8 cellular contexts compared by ENCODE assay signal in genomic region chr3:186772886-186773417, GRCh38. TPM values are rescaled to one million over a fixed set of nuclear protein-coding genes. Genes with fewer than 3 reads are reported as not detected.
A peak's percentile ranks its signal among the peaks of the same experiment; 100 is the strongest.
DNase-seq lines count a peak whose midpoint lies in the region; ATAC-seq and TF ChIP-seq lines count a peak whose summit lies in the region.

No MANE protein-coding gene starts in this region.

- intact Hi-C loops in left lung (cut with DNase I) (no loop called here), A673 (cut with micrococcal nuclease; ENCODE audit: unreplicated experiment) (no loop called here)

- H3K27me3 ChIP-seq in brain microvascular endothelial cell (replicated peaks) (no peaks in the 10 kb centered on the region), left lung (peaks cover 5 to 17% of the 10 kb centered on the region in 2 donors), A673 (replicated peaks; ENCODE audit: insufficient read depth, low read depth, low read length, poor library complexity) (no peaks in the 10 kb centered on the region)

- no peaks in the 10 kb centered on the region for H3K36me3 ChIP-seq in brain microvascular endothelial cell (replicated peaks)
- H3K36me3 ChIP-seq in left lung: no peaks in the 10 kb centered on the region
- H3K36me3 ChIP-seq in A673 (ENCODE audit: insufficient read depth, low read length, poor library complexity, severe bottlenecking): no peaks in the 10 kb centered on the region

- peaks cover 0 to 16% of the 10 kb centered on the region in 2 donors for H3K4me1 ChIP-seq in left lung
- H3K4me1 ChIP-seq in A673 (ENCODE audit: insufficient read depth, low read length, poor library complexity, severe bottlenecking): no peaks in the 10 kb centered on the region

- H3K27ac ChIP-seq in brain microvascular endothelial cell (no peak overlapping the region), left lung (peak overlapping the region in 1 of 2 donors; percentile 71), A673 (ENCODE audit: low read depth, low read length, poor library complexity, severe bottlenecking) (no peak overlapping the region)

- CTCF ChIA-PET in A673 (lab: Charles Lee): interaction anchor here (0.6 kb wide), 1 partner anchor 184 kb away, joined by 3 read pairs; no protein-coding TSS in a partner anchor

- in situ Hi-C loops in brain microvascular endothelial cell (cut with HindIII; ENCODE audit: low pct_ligation_motif_present, low sequenced_read_pairs): no loop called here

- BruUV-seq in A673 (replicated peaks; lab: Mats Ljungman, UMichigan): no TSS peak

- H3K4me3 ChIP-seq in brain microvascular endothelial cell (ENCODE audit: low read depth, low read length) (peak overlapping the region; percentile 50), left lung (peak overlapping the region; percentile 46 to 51), A673 (ENCODE audit: low read depth, low read length, poor library complexity, severe bottlenecking) (no peak overlapping the region)

- H3K9me3 ChIP-seq in left lung: no peaks in the 10 kb centered on the region
- H3K9me3 ChIP-seq in A673 (ENCODE audit: low read depth, low read length, poor library complexity, severe bottlenecking): no peaks in the 10 kb centered on the region

- ATAC-seq in HG03066 (IDR thresholded peaks at IDR 0.05; ENCODE audit: low read depth, unreplicated experiment): peak; percentile 94
- peak; percentile 91 for ATAC-seq in left lung

- TF ChIP-seq CTCF in brain microvascular endothelial cell (IDR thresholded peaks at IDR 0.05; ENCODE audit: low read depth, low read length, missing control alignments) (no peak), left lung (IDR thresholded peaks at IDR 0.05) (no peak), A673 (conservative IDR thresholded peaks at IDR 0.05; ENCODE audit: low read depth, low read length) (no peak)

- DNase-seq in NK-92 treated with Interleukin-12 subunit alpha and Interleukin-12 subunit beta, amount 100 ng/mL, for 24 hours (lab: John Stamatoyannopoulos, UW): peak; percentile 80
- DNase-seq in NK-92 (lab: John Stamatoyannopoulos, UW; ENCODE audit: unreplicated experiment) (no peak), T-helper 2 cell (peak in 4 of 5 experiments; percentile 25 to 79 (median 41)), brain microvascular endothelial cell (no peak), left lung (peak; percentile 88 to 93), A673 (ENCODE audit: low spot score) (no peak)
- peak; percentile 66 for DNase-seq in stimulated activated CD4-positive, alpha-beta T cell treated with anti-CD3 and anti-CD28 coated beads, Interleukin-4, amount 100 ng/mL, for 1 hour

- POLR2A ChIA-PET in A673 (lab: Charles Lee; ENCODE audit: low non-redundant PET): no interaction called here

RNA-seq across cellular contexts. Expression of gene EIF4A2, which starts 10.4 kb away (rescaled TPM):
- total RNA-seq in left lung: 100 to 1,000 TPM; 344 to 435 TPM
- total RNA-seq in A673 (2021): 403 and 435 TPM in 2 replicates

RNA-seq across cellular contexts. Expression of gene RFC4, which starts 33.3 kb away (rescaled TPM):
- 10 to 100 TPM; 12.9 to 21.1 TPM for total RNA-seq in left lung
- 116 and 120 TPM in 2 replicates for total RNA-seq in A673 (2021)

RNA-seq across cellular contexts. Expression of gene KNG1, which starts 55.8 kb away (rescaled TPM):
- total RNA-seq in left lung (not detected), A673 (2021) (not detected in 2 replicates)

Comparison
In these comparisons a context has a peak if more than half of its experiments do, and no peak if none do; other contexts are left out.
1. DNase-seq: peak in NK-92 treated with Interleukin-12 subunit alpha and Interleukin-12 subunit beta, amount 100 ng/mL, for 24 hours (single experiment), T-helper 2 cell (4 of 5), left lung (2 of 2) and stimulated activated CD4-positive, alpha-beta T cell treated with anti-CD3 and anti-CD28 coated beads, Interleukin-4, amount 100 ng/mL, for 1 hour (single experiment); none in NK-92 (single experiment), brain microvascular endothelial cell (single experiment) and A673 (single experiment).